In the genomic region with DNA sequence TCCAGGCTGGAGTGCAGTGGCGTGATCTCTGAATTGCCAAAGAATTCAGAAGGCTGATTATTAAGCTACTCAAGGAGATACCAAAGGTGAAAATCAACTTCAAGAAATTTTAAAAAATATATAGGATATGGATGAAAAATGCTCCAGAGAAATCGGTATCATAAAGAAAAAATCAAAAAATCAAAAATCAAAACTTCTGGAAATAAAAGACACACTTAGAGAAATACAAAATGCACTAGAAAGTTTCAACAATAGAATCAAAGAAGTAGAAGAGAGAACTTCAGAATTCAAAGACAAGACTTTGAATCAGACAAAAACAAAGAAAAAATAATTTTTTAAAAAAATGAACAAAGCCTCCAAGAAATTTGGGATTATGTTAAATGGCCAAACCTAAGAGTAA, we compare ENCODE assay signal across 1 cellular context.
A peak's percentile ranks its signal among the peaks of the same experiment; 100 is the strongest.
TF ChIP-seq lines count a peak whose summit lies in the region.

No MANE protein-coding gene starts in this region.

TF ChIP-seq in K562, 482 proteins besides CTCF, POLR2A, EP300 and RAD21 (continued from another document and continues in another):
- TF ChIP-seq, protein P1, sequence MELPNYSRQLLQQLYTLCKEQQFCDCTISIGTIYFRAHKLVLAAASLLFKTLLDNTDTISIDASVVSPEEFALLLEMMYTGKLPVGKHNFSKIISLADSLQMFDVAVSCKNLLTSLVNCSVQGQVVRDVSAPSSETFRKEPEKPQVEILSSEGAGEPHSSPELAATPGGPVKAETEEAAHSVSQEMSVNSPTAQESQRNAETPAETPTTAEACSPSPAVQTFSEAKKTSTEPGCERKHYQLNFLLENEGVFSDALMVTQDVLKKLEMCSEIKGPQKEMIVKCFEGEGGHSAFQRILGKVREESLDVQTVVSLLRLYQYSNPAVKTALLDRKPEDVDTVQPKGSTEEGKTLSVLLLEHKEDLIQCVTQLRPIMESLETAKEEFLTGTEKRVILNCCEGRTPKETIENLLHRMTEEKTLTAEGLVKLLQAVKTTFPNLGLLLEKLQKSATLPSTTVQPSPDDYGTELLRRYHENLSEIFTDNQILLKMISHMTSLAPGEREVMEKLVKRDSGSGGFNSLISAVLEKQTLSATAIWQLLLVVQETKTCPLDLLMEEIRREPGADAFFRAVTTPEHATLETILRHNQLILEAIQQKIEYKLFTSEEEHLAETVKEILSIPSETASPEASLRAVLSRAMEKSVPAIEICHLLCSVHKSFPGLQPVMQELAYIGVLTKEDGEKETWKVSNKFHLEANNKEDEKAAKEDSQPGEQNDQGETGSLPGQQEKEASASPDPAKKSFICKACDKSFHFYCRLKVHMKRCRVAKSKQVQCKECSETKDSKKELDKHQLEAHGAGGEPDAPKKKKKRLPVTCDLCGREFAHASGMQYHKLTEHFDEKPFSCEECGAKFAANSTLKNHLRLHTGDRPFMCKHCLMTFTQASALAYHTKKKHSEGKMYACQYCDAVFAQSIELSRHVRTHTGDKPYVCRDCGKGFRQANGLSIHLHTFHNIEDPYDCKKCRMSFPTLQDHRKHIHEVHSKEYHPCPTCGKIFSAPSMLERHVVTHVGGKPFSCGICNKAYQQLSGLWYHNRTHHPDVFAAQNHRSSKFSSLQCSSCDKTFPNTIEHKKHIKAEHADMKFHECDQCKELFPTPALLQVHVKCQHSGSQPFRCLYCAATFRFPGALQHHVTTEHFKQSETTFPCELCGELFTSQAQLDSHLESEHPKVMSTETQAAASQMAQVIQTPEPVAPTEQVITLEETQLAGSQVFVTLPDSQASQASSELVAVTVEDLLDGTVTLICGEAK (IDR thresholded peaks at IDR 0.05): no peak
- TF ChIP-seq, protein P1 (CRISPR knock-in tag; IDR thresholded peaks at IDR 0.05): no peak
- TF ChIP-seq BRD9 (IDR thresholded peaks at IDR 0.05; ENCODE audit: low read depth, partially characterized antibody) (peak; percentile 51), NFYB (IDR thresholded peaks at IDR 0.05; ENCODE audit: extremely low read depth, insufficient read length) (no peak), FOXP1 (CRISPR knock-in tag; IDR thresholded peaks at IDR 0.05) (no peak), ZNF766 (CRISPR knock-in tag; conservative IDR thresholded peaks at IDR 0.05) (no peak), NFXL1 (CRISPR knock-in tag; IDR thresholded peaks at IDR 0.05) (no peak), ASH1L (IDR thresholded peaks at IDR 0.05; ENCODE audit: borderline replicate concordance, low read depth, partially characterized antibody) (peak; percentile 24), NUFIP1 (IDR thresholded peaks at IDR 0.05; ENCODE audit: partially characterized antibody) (no peak), SPI1 (IDR thresholded peaks at IDR 0.05; ENCODE audit: borderline replicate concordance, low read depth, low read length) (no peak), PHF8 (IDR thresholded peaks at IDR 0.05; ENCODE audit: borderline replicate concordance, low read length) (no peak), ZNF24 (IDR thresholded peaks at IDR 0.05) (no peak), MECOM (CRISPR knock-in tag; IDR thresholded peaks at IDR 0.05) (no peak), TCF3 (CRISPR knock-in tag; IDR thresholded peaks at IDR 0.05) (no peak), SMARCB1 (IDR thresholded peaks at IDR 0.05; ENCODE audit: insufficient read length, low read depth) (no peak), LEF1 (IDR thresholded peaks at IDR 0.05) (peak; percentile 70), SREBF1 (IDR thresholded peaks at IDR 0.05; ENCODE audit: borderline replicate concordance, low read depth, low read length) (no peak), TOE1 (IDR thresholded peaks at IDR 0.05; ENCODE audit: borderline replicate concordance) (no peak), TOE1 (CRISPR knock-in tag; IDR thresholded peaks at IDR 0.05; ENCODE audit: borderline replicate concordance, low read depth) (no peak), ZNF695 (CRISPR knock-in tag; IDR thresholded peaks at IDR 0.05) (no peak), MAX (CRISPR knock-in tag; IDR thresholded peaks at IDR 0.05) (no peak), POLR2H (tag; IDR thresholded peaks at IDR 0.05; ENCODE audit: low read depth) (peak; percentile 30; the same call in 1 of the 2 replicates), ESRRA (IDR thresholded peaks at IDR 0.05; ENCODE audit: borderline replicate concordance, low read depth) (no peak), LARP7 (IDR thresholded peaks at IDR 0.05) (0 out of 2 replicates have a peak, but pooled peaks have one; percentile 58), HMGN3 (IDR thresholded peaks at IDR 0.05; ENCODE audit: borderline replicate concordance, extremely low read depth, insufficient read length, low read depth, low read length) (no peak), ZNF445 (CRISPR knock-in tag; IDR thresholded peaks at IDR 0.05; ENCODE audit: low read depth) (no peak), PYGO2 (tag; IDR thresholded peaks at IDR 0.05) (no peak), ARID1B (IDR thresholded peaks at IDR 0.05) (peak; percentile 31; the same call in 1 of the 2 replicates), CBX5 (IDR thresholded peaks at IDR 0.05; ENCODE audit: borderline replicate concordance, low read depth) (no peak), CREM (IDR thresholded peaks at IDR 0.05; ENCODE audit: low read depth) (no peak), TRIM24 (IDR thresholded peaks at IDR 0.05) (peak; percentile 26 to 79; a peak in 3 of 4 replicates), ZEB2 (IDR thresholded peaks at IDR 0.05) (peak; percentile 72), ZBED1 (IDR thresholded peaks at IDR 0.05) (no peak), ZNF644 (tag; IDR thresholded peaks at IDR 0.05; ENCODE audit: low read depth) (0 out of 2 replicates have a peak, but pooled peaks have one; percentile 52), JUN (IDR thresholded peaks at IDR 0.05; ENCODE audit: borderline replicate concordance, low read depth, low read length) (0 out of 2 replicates have a peak, but pooled peaks have one; percentile 26), JUN (CRISPR knock-in tag; IDR thresholded peaks at IDR 0.05; ENCODE audit: borderline replicate concordance) (no peak)
- TF ChIP-seq, protein P2, sequence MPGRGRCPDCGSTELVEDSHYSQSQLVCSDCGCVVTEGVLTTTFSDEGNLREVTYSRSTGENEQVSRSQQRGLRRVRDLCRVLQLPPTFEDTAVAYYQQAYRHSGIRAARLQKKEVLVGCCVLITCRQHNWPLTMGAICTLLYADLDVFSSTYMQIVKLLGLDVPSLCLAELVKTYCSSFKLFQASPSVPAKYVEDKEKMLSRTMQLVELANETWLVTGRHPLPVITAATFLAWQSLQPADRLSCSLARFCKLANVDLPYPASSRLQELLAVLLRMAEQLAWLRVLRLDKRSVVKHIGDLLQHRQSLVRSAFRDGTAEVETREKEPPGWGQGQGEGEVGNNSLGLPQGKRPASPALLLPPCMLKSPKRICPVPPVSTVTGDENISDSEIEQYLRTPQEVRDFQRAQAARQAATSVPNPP (IDR thresholded peaks at IDR 0.05; ENCODE audit: borderline replicate concordance, insufficient read depth, insufficient read length): no peak
- TF ChIP-seq, protein P3, sequence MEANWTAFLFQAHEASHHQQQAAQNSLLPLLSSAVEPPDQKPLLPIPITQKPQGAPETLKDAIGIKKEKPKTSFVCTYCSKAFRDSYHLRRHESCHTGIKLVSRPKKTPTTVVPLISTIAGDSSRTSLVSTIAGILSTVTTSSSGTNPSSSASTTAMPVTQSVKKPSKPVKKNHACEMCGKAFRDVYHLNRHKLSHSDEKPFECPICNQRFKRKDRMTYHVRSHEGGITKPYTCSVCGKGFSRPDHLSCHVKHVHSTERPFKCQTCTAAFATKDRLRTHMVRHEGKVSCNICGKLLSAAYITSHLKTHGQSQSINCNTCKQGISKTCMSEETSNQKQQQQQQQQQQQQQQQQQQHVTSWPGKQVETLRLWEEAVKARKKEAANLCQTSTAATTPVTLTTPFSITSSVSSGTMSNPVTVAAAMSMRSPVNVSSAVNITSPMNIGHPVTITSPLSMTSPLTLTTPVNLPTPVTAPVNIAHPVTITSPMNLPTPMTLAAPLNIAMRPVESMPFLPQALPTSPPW (CRISPR knock-in tag; IDR thresholded peaks at IDR 0.05): peak; percentile 17; the same call in 1 of the 2 replicates
- TF ChIP-seq, protein P4, sequence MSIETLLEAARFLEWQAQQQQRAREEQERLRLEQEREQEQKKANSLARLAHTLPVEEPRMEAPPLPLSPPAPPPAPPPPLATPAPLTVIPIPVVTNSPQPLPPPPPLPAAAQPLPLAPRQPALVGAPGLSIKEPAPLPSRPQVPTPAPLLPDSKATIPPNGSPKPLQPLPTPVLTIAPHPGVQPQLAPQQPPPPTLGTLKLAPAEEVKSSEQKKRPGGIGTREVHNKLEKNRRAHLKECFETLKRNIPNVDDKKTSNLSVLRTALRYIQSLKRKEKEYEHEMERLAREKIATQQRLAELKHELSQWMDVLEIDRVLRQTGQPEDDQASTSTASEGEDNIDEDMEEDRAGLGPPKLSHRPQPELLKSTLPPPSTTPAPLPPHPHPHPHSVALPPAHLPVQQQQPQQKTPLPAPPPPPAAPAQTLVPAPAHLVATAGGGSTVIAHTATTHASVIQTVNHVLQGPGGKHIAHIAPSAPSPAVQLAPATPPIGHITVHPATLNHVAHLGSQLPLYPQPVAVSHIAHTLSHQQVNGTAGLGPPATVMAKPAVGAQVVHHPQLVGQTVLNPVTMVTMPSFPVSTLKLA (conservative IDR thresholded peaks at IDR 0.05): 0 out of 4 replicates have a peak, but pooled peaks of 1 of the 2 experiments have one; percentile 21
- TF ChIP-seq, protein P5, sequence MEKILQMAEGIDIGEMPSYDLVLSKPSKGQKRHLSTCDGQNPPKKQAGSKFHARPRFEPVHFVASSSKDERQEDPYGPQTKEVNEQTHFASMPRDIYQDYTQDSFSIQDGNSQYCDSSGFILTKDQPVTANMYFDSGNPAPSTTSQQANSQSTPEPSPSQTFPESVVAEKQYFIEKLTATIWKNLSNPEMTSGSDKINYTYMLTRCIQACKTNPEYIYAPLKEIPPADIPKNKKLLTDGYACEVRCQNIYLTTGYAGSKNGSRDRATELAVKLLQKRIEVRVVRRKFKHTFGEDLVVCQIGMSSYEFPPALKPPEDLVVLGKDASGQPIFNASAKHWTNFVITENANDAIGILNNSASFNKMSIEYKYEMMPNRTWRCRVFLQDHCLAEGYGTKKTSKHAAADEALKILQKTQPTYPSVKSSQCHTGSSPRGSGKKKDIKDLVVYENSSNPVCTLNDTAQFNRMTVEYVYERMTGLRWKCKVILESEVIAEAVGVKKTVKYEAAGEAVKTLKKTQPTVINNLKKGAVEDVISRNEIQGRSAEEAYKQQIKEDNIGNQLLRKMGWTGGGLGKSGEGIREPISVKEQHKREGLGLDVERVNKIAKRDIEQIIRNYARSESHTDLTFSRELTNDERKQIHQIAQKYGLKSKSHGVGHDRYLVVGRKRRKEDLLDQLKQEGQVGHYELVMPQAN (IDR thresholded peaks at IDR 0.05; ENCODE audit: borderline replicate concordance): no peak
- TF ChIP-seq, protein P6, sequence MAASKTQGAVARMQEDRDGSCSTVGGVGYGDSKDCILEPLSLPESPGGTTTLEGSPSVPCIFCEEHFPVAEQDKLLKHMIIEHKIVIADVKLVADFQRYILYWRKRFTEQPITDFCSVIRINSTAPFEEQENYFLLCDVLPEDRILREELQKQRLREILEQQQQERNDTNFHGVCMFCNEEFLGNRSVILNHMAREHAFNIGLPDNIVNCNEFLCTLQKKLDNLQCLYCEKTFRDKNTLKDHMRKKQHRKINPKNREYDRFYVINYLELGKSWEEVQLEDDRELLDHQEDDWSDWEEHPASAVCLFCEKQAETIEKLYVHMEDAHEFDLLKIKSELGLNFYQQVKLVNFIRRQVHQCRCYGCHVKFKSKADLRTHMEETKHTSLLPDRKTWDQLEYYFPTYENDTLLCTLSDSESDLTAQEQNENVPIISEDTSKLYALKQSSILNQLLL (CRISPR knock-in tag; IDR thresholded peaks at IDR 0.05; ENCODE audit: borderline replicate concordance): no peak
- TF ChIP-seq, protein P7, sequence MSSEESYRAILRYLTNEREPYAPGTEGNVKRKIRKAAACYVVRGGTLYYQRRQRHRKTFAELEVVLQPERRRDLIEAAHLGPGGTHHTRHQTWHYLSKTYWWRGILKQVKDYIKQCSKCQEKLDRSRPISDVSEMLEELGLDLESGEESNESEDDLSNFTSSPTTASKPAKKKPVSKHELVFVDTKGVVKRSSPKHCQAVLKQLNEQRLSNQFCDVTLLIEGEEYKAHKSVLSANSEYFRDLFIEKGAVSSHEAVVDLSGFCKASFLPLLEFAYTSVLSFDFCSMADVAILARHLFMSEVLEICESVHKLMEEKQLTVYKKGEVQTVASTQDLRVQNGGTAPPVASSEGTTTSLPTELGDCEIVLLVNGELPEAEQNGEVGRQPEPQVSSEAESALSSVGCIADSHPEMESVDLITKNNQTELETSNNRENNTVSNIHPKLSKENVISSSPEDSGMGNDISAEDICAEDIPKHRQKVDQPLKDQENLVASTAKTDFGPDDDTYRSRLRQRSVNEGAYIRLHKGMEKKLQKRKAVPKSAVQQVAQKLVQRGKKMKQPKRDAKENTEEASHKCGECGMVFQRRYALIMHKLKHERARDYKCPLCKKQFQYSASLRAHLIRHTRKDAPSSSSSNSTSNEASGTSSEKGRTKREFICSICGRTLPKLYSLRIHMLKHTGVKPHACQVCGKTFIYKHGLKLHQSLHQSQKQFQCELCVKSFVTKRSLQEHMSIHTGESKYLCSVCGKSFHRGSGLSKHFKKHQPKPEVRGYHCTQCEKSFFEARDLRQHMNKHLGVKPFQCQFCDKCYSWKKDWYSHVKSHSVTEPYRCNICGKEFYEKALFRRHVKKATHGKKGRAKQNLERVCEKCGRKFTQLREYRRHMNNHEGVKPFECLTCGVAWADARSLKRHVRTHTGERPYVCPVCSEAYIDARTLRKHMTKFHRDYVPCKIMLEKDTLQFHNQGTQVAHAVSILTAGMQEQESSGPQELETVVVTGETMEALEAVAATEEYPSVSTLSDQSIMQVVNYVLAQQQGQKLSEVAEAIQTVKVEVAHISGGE (CRISPR knock-in tag; IDR thresholded peaks at IDR 0.05): no peak
